14 cellular contexts compared by ENCODE assay signal in the genomic region with DNA sequence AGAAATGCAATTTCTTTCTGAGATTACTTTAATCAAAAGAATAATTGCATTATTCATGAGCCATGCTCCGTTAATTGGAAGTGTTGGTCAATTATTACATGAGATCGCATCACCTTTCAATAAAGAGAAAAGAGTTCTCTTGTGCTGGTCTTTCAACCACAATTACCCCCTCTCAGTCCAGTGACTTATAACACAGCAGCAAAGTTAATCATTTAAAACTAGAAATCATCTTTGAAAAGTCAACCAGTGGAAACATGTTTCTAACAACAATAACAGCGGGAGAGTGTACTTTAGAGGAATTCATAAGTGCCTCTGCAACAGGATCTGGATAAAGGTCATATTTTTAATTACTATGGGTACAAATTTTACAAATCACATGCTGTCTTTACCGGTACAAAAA.
DNase-seq lines count a peak whose midpoint lies in the region; ATAC-seq and TF ChIP-seq lines count a peak whose summit lies in the region.
"Had no signal": no experiment of that assay in that cellular context is flagged by ENCODE, and none has a peak within 500 bp of the region (broad histone marks: within the 10 kb centered on the region; RNA-seq: fewer than 3 reads in every experiment).

No MANE protein-coding gene starts in this region.

- no peak for ATAC-seq in HG03095 (IDR thresholded peaks at IDR 0.05; ENCODE audit: unreplicated experiment)
- ATAC-seq: GM12878, GM23338 had no signal

- H3K9me3 Mint-ChIP-seq in nephron progenitor cell = peaks cover 16% of the 10 kb centered on the region

- TF ChIP-seq CTCF in epithelial cell of proximal tubule (conservative IDR thresholded peaks at IDR 0.05; ENCODE audit: low read depth, low read length) (no peak), nephron progenitor cell (IDR thresholded peaks at IDR 0.05) (no peak)

- no peaks in the 10 kb centered on the region for H3K27me3 Mint-ChIP-seq in nephron progenitor cell (ENCODE audit: low read depth, poor library complexity)
- H3K27me3 Mint-ChIP-seq: IgD-negative memory B cell had no signal

- H3K4me3 Mint-ChIP-seq in nephron progenitor cell = no peak overlapping the region
- H3K4me3 Mint-ChIP-seq: GM23338, IgD-negative memory B cell had no signal

- H3K36me3 Mint-ChIP-seq in nephron progenitor cell (ENCODE audit: low read depth) = no peaks in the 10 kb centered on the region

- H3K27ac Mint-ChIP-seq in nephron progenitor cell = no peak overlapping the region
- H3K27ac Mint-ChIP-seq: GM23338, IgD-negative memory B cell had no signal

- no peak overlapping the region for H3K4me3 ChIP-seq in epithelial cell of proximal tubule (ENCODE audit: low read depth, low read length)
- H3K4me3 ChIP-seq: BLaER1, GM12878, GM23338 had no signal

- DNase-seq in NCI-H146 (lab: John Stamatoyannopoulos, UW) = peak; percentile 16
- DNase-seq in NCI-H146 treated with DMSO at 0.1 percent for 48 hours (lab: John Stamatoyannopoulos, UW; ENCODE audit: unreplicated experiment) = no peak
- DNase-seq in epithelial cell of proximal tubule (ENCODE audit: low read depth) = peak; percentile 61
- DNase-seq in left kidney (ENCODE audit: low read depth, low spot score) = peak; percentile 72
- DNase-seq in cortex of kidney (lab: John Stamatoyannopoulos, UW) = no peak
- no peak for DNase-seq in nephron progenitor cell
- DNase-seq: AML-193, DMS79, H7 had no signal

- no peaks in the 10 kb centered on the region for H3K4me1 Mint-ChIP-seq in nephron progenitor cell
- H3K4me1 Mint-ChIP-seq: GM23338, IgD-negative memory B cell had no signal

Comparison
In these comparisons a context has a peak if more than half of its experiments do, and no peak if none do; other contexts are left out.
1. DNase-seq: peak in NCI-H146 (single experiment), epithelial cell of proximal tubule (single experiment) and left kidney (single experiment); none in NCI-H146 treated with DMSO at 0.1 percent for 48 hours (single experiment), cortex of kidney (single experiment) and nephron progenitor cell (single experiment).